Comparison of ENCODE assay signal across 8 cellular contexts in the genomic region with DNA sequence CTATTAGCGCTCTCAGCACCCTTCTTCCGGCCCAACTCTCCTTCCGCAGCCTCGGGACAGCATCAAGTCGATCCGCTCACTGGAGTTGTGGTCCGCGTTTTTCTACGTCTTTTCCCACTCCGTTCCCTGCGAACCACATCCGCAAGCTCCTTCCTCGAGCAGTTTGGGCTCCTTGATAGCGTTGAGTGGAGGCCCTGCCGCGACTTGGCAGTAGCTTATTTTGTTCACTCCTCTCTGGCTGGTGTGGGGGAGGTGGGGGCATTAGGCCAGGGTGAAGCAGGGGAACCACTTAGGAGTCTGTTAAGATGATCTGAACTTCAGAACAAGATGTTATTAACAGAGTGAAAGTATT. TPM values are rescaled to one million over a fixed set of nuclear protein-coding genes. Genes with fewer than 3 reads are reported as not detected.
DNase-seq lines count a peak whose midpoint lies in the region; ATAC-seq and TF ChIP-seq lines count a peak whose summit lies in the region.
"Not testable (repeated sequence)": the region's sequence is repeated elsewhere in the genome, so short reads cannot be mapped to it uniquely, and the experiment has no call there.

No MANE protein-coding gene starts in this region.

- not testable (repeated sequence) for H3K27me3 Mint-ChIP-seq in activated CD8-positive, alpha-beta T cell treated with anti-CD3 and anti-CD28 coated beads for 36 hours

- TF ChIP-seq POLR2A in gastroesophageal sphincter (IDR thresholded peaks at IDR 0.05); upper lobe of left lung (IDR thresholded peaks at IDR 0.05): not testable (repeated sequence)

- ATAC-seq in GM18873 (IDR thresholded peaks at IDR 0.05; ENCODE audit: low FRiP score, unreplicated experiment): peak; percentile 10
- ATAC-seq in GM21786 (IDR thresholded peaks at IDR 0.05; ENCODE audit: unreplicated experiment): peak; percentile 20
- peak; percentile 27 for ATAC-seq in HG03039 (IDR thresholded peaks at IDR 0.05; ENCODE audit: unreplicated experiment)
- ATAC-seq in HG03521 (IDR thresholded peaks at IDR 0.05; ENCODE audit: unreplicated experiment): peak; percentile 29
- peak; percentile 52 for ATAC-seq in activated CD8-positive, alpha-beta T cell treated with anti-CD3 and anti-CD28 coated beads for 36 hours
- peak; percentile 49 for ATAC-seq in gastroesophageal sphincter
- ATAC-seq in mucosa of descending colon: peak; percentile 59
- ATAC-seq in upper lobe of left lung (ENCODE audit: low FRiP score in 2 of 2): peak; percentile 54 to 64

- H3K36me3 Mint-ChIP-seq in activated CD8-positive, alpha-beta T cell treated with anti-CD3 and anti-CD28 coated beads for 36 hours (ENCODE audit: low read depth): not testable (repeated sequence)

- H3K9me3 Mint-ChIP-seq in activated CD8-positive, alpha-beta T cell treated with anti-CD3 and anti-CD28 coated beads for 36 hours: not testable (repeated sequence)

- H3K9me3 ChIP-seq in gastroesophageal sphincter, mucosa of descending colon, upper lobe of left lung: not testable (repeated sequence)

- not testable (repeated sequence) for H3K4me3 Mint-ChIP-seq in activated CD8-positive, alpha-beta T cell treated with anti-CD3 and anti-CD28 coated beads for 36 hours

- not testable (repeated sequence) for H3K4me3 ChIP-seq in gastroesophageal sphincter, mucosa of descending colon, upper lobe of left lung

- not testable (repeated sequence) for H3K27ac ChIP-seq in gastroesophageal sphincter, upper lobe of left lung

- not testable (repeated sequence) for H3K36me3 ChIP-seq in gastroesophageal sphincter; mucosa of descending colon (ENCODE audit: low read depth); upper lobe of left lung

- H3K4me1 Mint-ChIP-seq in activated CD8-positive, alpha-beta T cell treated with anti-CD3 and anti-CD28 coated beads for 36 hours (ENCODE audit: low read depth): not testable (repeated sequence)

- POLR2A ChIA-PET in activated CD8-positive, alpha-beta T cell treated with anti-CD3 and anti-CD28 coated beads for 36 hours (lab: Charles Lee): not testable (repeated sequence)

- not testable (repeated sequence) for TF ChIP-seq EP300 in gastroesophageal sphincter (IDR thresholded peaks at IDR 0.05); upper lobe of left lung (IDR thresholded peaks at IDR 0.05)

- DNase-seq in activated CD8-positive, alpha-beta T cell treated with anti-CD3 and anti-CD28 coated beads for 36 hours; mucosa of descending colon; upper lobe of left lung: not testable (repeated sequence)

- not testable (repeated sequence) for H3K27me3 ChIP-seq in gastroesophageal sphincter, upper lobe of left lung

- H3K4me1 ChIP-seq in gastroesophageal sphincter; mucosa of descending colon (ENCODE audit: low read depth); upper lobe of left lung: not testable (repeated sequence)

- intact Hi-C loops in activated CD8-positive, alpha-beta T cell treated with anti-CD3 and anti-CD28 coated beads for 36 hours (cut with micrococcal nuclease); mucosa of descending colon (cut with DNase I, micrococcal nuclease): not testable (repeated sequence)

- CTCF ChIA-PET in activated CD8-positive, alpha-beta T cell treated with anti-CD3 and anti-CD28 coated beads for 36 hours (lab: Charles Lee): not testable (repeated sequence)

- no CpG with 5 or more reads among the region's 16 CpGs for WGBS in gastroesophageal sphincter (ENCODE audit: low coverage in 1 of 2), 2 donors
- no CpG with 5 or more reads among the region's 16 CpGs for WGBS in upper lobe of left lung, 2 donors

- TF ChIP-seq CTCF in activated CD8-positive, alpha-beta T cell treated with anti-CD3 and anti-CD28 coated beads for 36 hours (IDR thresholded peaks at IDR 0.05); gastroesophageal sphincter (IDR thresholded peaks at IDR 0.05); mucosa of descending colon (IDR thresholded peaks at IDR 0.05); upper lobe of left lung (IDR thresholded peaks at IDR 0.05): not testable (repeated sequence)

- not testable (repeated sequence) for H3K27ac Mint-ChIP-seq in activated CD8-positive, alpha-beta T cell treated with anti-CD3 and anti-CD28 coated beads for 36 hours

RNA-seq across cellular contexts. Expression of gene SMN1, which starts 0.3 kb away (rescaled TPM):
- total RNA-seq in activated CD8-positive, alpha-beta T cell treated with anti-CD3 and anti-CD28 coated beads for 36 hours: 10 to 100 TPM; 55.6 to 60.5 TPM
- 10 to 100 TPM; 21.8 to 47.2 (median 30.6) TPM for total RNA-seq in gastroesophageal sphincter
- 10 to 100 TPM; 20.2 to 26.3 (median 24.8) TPM for total RNA-seq in mucosa of descending colon
- total RNA-seq in upper lobe of left lung: 10 to 100 TPM; 17.2 to 46.3 (median 23.7) TPM

RNA-seq across cellular contexts. Expression of gene SERF1A, which starts 24.7 kb away (rescaled TPM):
- total RNA-seq in activated CD8-positive, alpha-beta T cell treated with anti-CD3 and anti-CD28 coated beads for 36 hours: 1 to 10 TPM; 5.0 to 6.8 TPM
- total RNA-seq in gastroesophageal sphincter (10 to 100 TPM in 2 of 4 donors, 1 to 10 TPM in 2; 2.7 to 21.5 (median 10.2) TPM), mucosa of descending colon (1 to 10 TPM; 3.1 to 9.8 (median 6.4) TPM), upper lobe of left lung (10 to 100 TPM in 2 of 6 donors, 1 to 10 TPM in 3, not detected in 1; 6.2 to 24.1 (median 9.3) TPM)
